ENCODE assay signal across 28 cellular contexts in genomic region chr6:166938704-166939103, GRCh38.
"Had no signal": no experiment of that assay in that cellular context is flagged by ENCODE, and none has a peak within 500 bp of the region (broad histone marks: within the 10 kb centered on the region; RNA-seq: fewer than 3 reads in every experiment).

No MANE protein-coding gene starts in this region.

- H3K27ac Mint-ChIP-seq: activated CD4-positive, alpha-beta T cell treated with anti-CD3 and anti-CD28 coated beads for 36 hours; activated CD8-positive, alpha-beta memory T cell treated with anti-CD3 and anti-CD28 coated beads, Interleukin-2, amount 10 ng/mL, durations not matched to agents 7 days and 5 days; activated CD8-positive, alpha-beta T cell treated with anti-CD3 and anti-CD28 coated beads, Interleukin-2, amount 10 ng/mL, durations not matched to agents 7 days and 5 days; activated naive CD8-positive, alpha-beta T cell treated with anti-CD3 and anti-CD28 coated beads for 36 hours; activated naive CD8-positive, alpha-beta T cell treated with anti-CD3 and anti-CD28 coated beads, Interleukin-2, amount 50 U/mL, for 24 hours; activated T-helper 1 cell treated with anti-CD3 and anti-CD28 coated beads, Interleukin-12 subunit alpha, Interleukin-12 subunit beta, Interleukin-2, Interleukin-4 antibody, amounts not matched to agents 30 ng/mL and 10 ng/mL and 1 ng/mL, durations not matched to agents 14 hours and 24 hours and 36 hours; activated T-helper 2 cell treated with anti-CD3 and anti-CD28 coated beads, Interferon-gamma antibody, Interleukin-2, Interleukin-4, amounts not matched to agents 10 μg/mL and 5 μg/mL and 100 μg/mL, durations not matched to agents 14 hours and 24 hours and 36 hours had no signal

- H3K27me3 Mint-ChIP-seq: activated CD4-positive, alpha-beta memory T cell treated with anti-CD3 and anti-CD28 coated beads for 36 hours; activated CD4-positive, alpha-beta T cell treated with anti-CD3 and anti-CD28 coated beads for 36 hours; activated CD4-positive, alpha-beta T cell treated with anti-CD3 and anti-CD28 coated beads, Interleukin-2, amount 10 ng/mL, durations not matched to agents 24 days and 14 days; activated CD8-positive, alpha-beta memory T cell treated with anti-CD3 and anti-CD28 coated beads, Interleukin-2, amount 10 ng/mL, durations not matched to agents 7 days and 5 days; activated naive CD4-positive, alpha-beta T cell treated with anti-CD3 and anti-CD28 coated beads, Interleukin-2, amount 50 U/mL, for 24 hours; activated naive CD8-positive, alpha-beta T cell treated with anti-CD3 and anti-CD28 coated beads for 36 hours; activated naive CD8-positive, alpha-beta T cell treated with anti-CD3 and anti-CD28 coated beads, Interleukin-2, amount 50 U/mL, for 24 hours had no signal

- H3K27ac ChIP-seq: adrenal gland, body of pancreas, colonic mucosa, epithelial cell of prostate, esophagus squamous epithelium, gastroesophageal sphincter had no signal

- ATAC-seq: activated CD4-positive, alpha-beta T cell treated with anti-CD3 and anti-CD28 coated beads for 36 hours; activated CD8-positive, alpha-beta memory T cell treated with anti-CD3 and anti-CD28 coated beads, Interleukin-2, amount 10 ng/mL, durations not matched to agents 7 days and 5 days; activated CD8-positive, alpha-beta T cell treated with anti-CD3 and anti-CD28 coated beads, Interleukin-2, amount 10 ng/mL, durations not matched to agents 7 days and 5 days; activated naive CD8-positive, alpha-beta T cell treated with anti-CD3 and anti-CD28 coated beads, Interleukin-2, amount 50 U/mL, for 24 hours; body of pancreas; gastroesophageal sphincter had no signal

- H3K36me3 ChIP-seq: colonic mucosa had no signal

- H3K4me1 Mint-ChIP-seq: activated CD8-positive, alpha-beta memory T cell treated with anti-CD3 and anti-CD28 coated beads, Interleukin-2, amount 10 ng/mL, durations not matched to agents 7 days and 5 days had no signal

- H3K4me3 ChIP-seq: adrenal gland, body of pancreas, colonic mucosa, esophagus squamous epithelium, gastroesophageal sphincter had no signal

- DNase-seq: activated CD4-positive, alpha-beta memory T cell treated with anti-CD3 and anti-CD28 coated beads for 36 hours; activated CD4-positive, alpha-beta T cell treated with anti-CD3 and anti-CD28 coated beads for 36 hours; activated CD4-positive, alpha-beta T cell treated with anti-CD3 and anti-CD28 coated beads, Interleukin-2, amount 10 ng/mL, durations not matched to agents 24 days and 14 days; activated CD4-positive, CD25-positive, alpha-beta regulatory T cell; activated CD4-positive, CD25-positive, alpha-beta regulatory T cell treated with anti-CD3 and anti-CD28 coated beads, Interleukin-2, amount 50 U/mL, for 72 hours; activated CD8-positive, alpha-beta memory T cell treated with anti-CD3 and anti-CD28 coated beads, Interleukin-2, amount 10 ng/mL, durations not matched to agents 7 days and 5 days; activated CD8-positive, alpha-beta memory T cell treated with anti-CD3 and anti-CD28 coated beads, Interleukin-2, amount 50 U/mL, for 4 hours; activated CD8-positive, alpha-beta T cell treated with anti-CD3 and anti-CD28 coated beads, Interleukin-2, amount 10 ng/mL, durations not matched to agents 7 days and 5 days; activated effector memory CD4-positive, alpha-beta T cell treated with anti-CD3 and anti-CD28 coated beads, Interleukin-2, amount 50 U/mL, for 16 hours; activated naive CD4-positive, alpha-beta T cell treated with anti-CD3 and anti-CD28 coated beads for 36 hours; activated naive CD8-positive, alpha-beta T cell treated with anti-CD3 and anti-CD28 coated beads for 36 hours; activated naive CD8-positive, alpha-beta T cell treated with anti-CD3 and anti-CD28 coated beads, Interleukin-2, amount 50 U/mL, for 24 hours; activated T-cell treated with anti-CD3 and anti-CD28 coated beads, Interleukin-2, amount 50 U/mL, for 1 hour; adrenal gland; aorta; body of pancreas; central memory CD4-positive, alpha-beta T cell; colonic mucosa; effector CD8-positive, alpha-beta T cell; esophagus squamous epithelium; foreskin melanocyte; T-helper 1 cell; T-helper 2 cell had no signal

- H3K4me1 ChIP-seq: adrenal gland, body of pancreas, colonic mucosa, esophagus squamous epithelium, gastroesophageal sphincter had no signal

- H3K4me3 Mint-ChIP-seq: activated CD4-positive, alpha-beta memory T cell treated with anti-CD3 and anti-CD28 coated beads for 36 hours; activated CD4-positive, alpha-beta T cell treated with anti-CD3 and anti-CD28 coated beads for 36 hours; activated CD4-positive, alpha-beta T cell treated with anti-CD3 and anti-CD28 coated beads, Interleukin-2, amount 10 ng/mL, durations not matched to agents 24 days and 14 days; activated CD8-positive, alpha-beta memory T cell treated with anti-CD3 and anti-CD28 coated beads, Interleukin-2, amount 10 ng/mL, durations not matched to agents 7 days and 5 days; activated CD8-positive, alpha-beta T cell treated with anti-CD3 and anti-CD28 coated beads, Interleukin-2, amount 10 ng/mL, durations not matched to agents 7 days and 5 days; activated naive CD4-positive, alpha-beta T cell treated with anti-CD3 and anti-CD28 coated beads for 36 hours; activated naive CD4-positive, alpha-beta T cell treated with anti-CD3 and anti-CD28 coated beads, Interleukin-2, amount 50 U/mL, for 24 hours; activated naive CD8-positive, alpha-beta T cell treated with anti-CD3 and anti-CD28 coated beads for 36 hours; activated naive CD8-positive, alpha-beta T cell treated with anti-CD3 and anti-CD28 coated beads, Interleukin-2, amount 50 U/mL, for 24 hours; activated T-helper 1 cell treated with anti-CD3 and anti-CD28 coated beads, Interleukin-12 subunit alpha, Interleukin-12 subunit beta, Interleukin-2, Interleukin-4 antibody, amounts not matched to agents 30 ng/mL and 10 ng/mL and 1 ng/mL, durations not matched to agents 14 hours and 24 hours and 36 hours had no signal

- H3K9me3 ChIP-seq: adrenal gland, body of pancreas, colonic mucosa, esophagus squamous epithelium, gastroesophageal sphincter had no signal
